ENCODE assay signal across 9 cellular contexts in genomic region chr5:124655943-124656459, GRCh38.
A peak's percentile ranks its signal among the peaks of the same experiment; 100 is the strongest.
DNase-seq lines count a peak whose midpoint lies in the region; ATAC-seq and TF ChIP-seq lines count a peak whose summit lies in the region.
"Had no signal": no experiment of that assay in that cellular context is flagged by ENCODE, and none has a peak within 500 bp of the region (broad histone marks: within the 10 kb centered on the region; RNA-seq: fewer than 3 reads in every experiment).

No MANE protein-coding gene starts in this region.

- H3K4me3 Mint-ChIP-seq in type B pancreatic cell, result no peak overlapping the region
- H3K4me3 Mint-ChIP-seq: natural killer cell had no signal

- H3K27ac ChIP-seq in DOHH2 (ENCODE audit: low read depth, low read length), result peak overlapping the region; percentile 89

- H3K4me2 ChIP-seq in DOHH2 (ENCODE audit: low read length), result peak overlapping the region; percentile 86

- no peaks in the 10 kb centered on the region for H4K20me1 ChIP-seq in DOHH2 (ENCODE audit: control insufficient read depth, insufficient read depth, low read depth, low read length)

- H3K27me3 ChIP-seq in DOHH2 (ENCODE audit: control insufficient read depth, low read length) (no peaks in the 10 kb centered on the region), MG63 (no peaks in the 10 kb centered on the region)

- peaks cover 49% of the 10 kb centered on the region for H3F3A ChIP-seq in DOHH2 (ENCODE audit: control insufficient read depth, insufficient read depth)

- peaks cover 7% of the 10 kb centered on the region for H3K36me3 ChIP-seq in DOHH2 (ENCODE audit: control insufficient read depth, low read length)
- H3K36me3 ChIP-seq in MG63, result no peaks in the 10 kb centered on the region

- no peaks in the 10 kb centered on the region for H3K9me2 ChIP-seq in DOHH2 (replicated peaks; ENCODE audit: control insufficient read depth, low read length)

- no peaks in the 10 kb centered on the region for H3K9me3 Mint-ChIP-seq in type B pancreatic cell
- H3K9me3 Mint-ChIP-seq: natural killer cell had no signal

- no peak overlapping the region for H3K27ac Mint-ChIP-seq in type B pancreatic cell
- H3K27ac Mint-ChIP-seq: natural killer cell had no signal

- TF ChIP-seq CTCF in DOHH2 (IDR thresholded peaks at IDR 0.05; ENCODE audit: low read depth, low read length, poor library complexity, severe bottlenecking), result no peak
- no peak for TF ChIP-seq CTCF in type B pancreatic cell (conservative IDR thresholded peaks at IDR 0.05)

- H3K9me3 ChIP-seq in DOHH2 (ENCODE audit: control insufficient read depth, insufficient read depth, low read length) (no peaks in the 10 kb centered on the region), MG63 (no peaks in the 10 kb centered on the region)

- no peaks in the 10 kb centered on the region for H3K27me3 Mint-ChIP-seq in type B pancreatic cell

- H3K4me1 Mint-ChIP-seq in type B pancreatic cell (ENCODE audit: unreplicated experiment), result peaks cover 34% of the 10 kb centered on the region

- peaks cover 100% of the 10 kb centered on the region for H3K4me1 ChIP-seq in DOHH2 (ENCODE audit: control insufficient read depth, low read length)

- H3K79me2 ChIP-seq in DOHH2 (ENCODE audit: control insufficient read depth, low read length), result peaks cover 96% of the 10 kb centered on the region

- H3K36me3 Mint-ChIP-seq in type B pancreatic cell, result no peaks in the 10 kb centered on the region
- H3K36me3 Mint-ChIP-seq: natural killer cell had no signal

- DNase-seq in MG63, result peak; percentile 79
- peak; percentile 96 for DNase-seq in SHP77 treated with DMSO at 0.1 percent for 48 hours (lab: John Stamatoyannopoulos, UW)
- DNase-seq in germinal center (ENCODE audit: low spot score), result peak; percentile 36
- peak; percentile 54 for DNase-seq in smooth muscle cell of the brain vasculature (ENCODE audit: low read depth, low spot score)
- DNase-seq in type B pancreatic cell (ENCODE audit: extremely low spot score, unreplicated experiment), result no peak
- DNase-seq in cerebellum (ENCODE audit: low spot score), result no peak
- DNase-seq: natural killer cell had no signal

- no peak for ATAC-seq in GM18517 (IDR thresholded peaks at IDR 0.05; ENCODE audit: unreplicated experiment)

- H3K4me3 ChIP-seq in DOHH2 (ENCODE audit: low read length) (peak overlapping the region; percentile 64), MG63 (peak overlapping the region; percentile 19)

Comparison
In these comparisons a context has a peak if more than half of its experiments do, and no peak if none do; other contexts are left out.
1. DNase-seq: peak in MG63 (single experiment), SHP77 treated with DMSO at 0.1 percent for 48 hours (single experiment), germinal center (single experiment) and smooth muscle cell of the brain vasculature (single experiment); none in type B pancreatic cell (single experiment) and cerebellum (single experiment).